ENCODE assay signal across 8 cellular contexts in genomic region chr12:52032431-52032796, GRCh38. TPM values are rescaled to one million over a fixed set of nuclear protein-coding genes. Genes with fewer than 3 reads are reported as not detected.
A peak's percentile ranks its signal among the peaks of the same experiment; 100 is the strongest.
DNase-seq lines count a peak whose midpoint lies in the region; ATAC-seq and TF ChIP-seq lines count a peak whose summit lies in the region.

No MANE protein-coding gene starts in this region.

- H3K36me3 ChIP-seq in neuron (ENCODE audit: insufficient read depth, low read length): no peaks in the 10 kb centered on the region

- H3K4me3 Mint-ChIP-seq in activated CD4-positive, alpha-beta T cell treated with anti-CD3 and anti-CD28 coated beads, Interleukin-2, amount 10 ng/mL, durations not matched to agents 24 days and 14 days: peak overlapping the region; percentile 81

- peaks cover 20% of the 10 kb centered on the region for H3K27me3 Mint-ChIP-seq in activated CD4-positive, alpha-beta T cell treated with anti-CD3 and anti-CD28 coated beads, Interleukin-2, amount 10 ng/mL, durations not matched to agents 24 days and 14 days

- peaks cover 9% of the 10 kb centered on the region for H3K27me3 ChIP-seq in neuron (ENCODE audit: insufficient read depth, low read length)

- H3K36me3 Mint-ChIP-seq in activated CD4-positive, alpha-beta T cell treated with anti-CD3 and anti-CD28 coated beads, Interleukin-2, amount 10 ng/mL, durations not matched to agents 24 days and 14 days (ENCODE audit: low read depth): no peaks in the 10 kb centered on the region

- H3K9me3 ChIP-seq in neuron (ENCODE audit: low read length): no peaks in the 10 kb centered on the region

- intact Hi-C loops in activated CD4-positive, alpha-beta T cell treated with anti-CD3 and anti-CD28 coated beads, Interleukin-2, amount 10 ng/mL, durations not matched to agents 24 days and 14 days (cut with micrococcal nuclease): loop anchor here (2.0 kb wide), 1 partner anchor 36 kb away; the partner anchor contains the start of gene ATG101

- H3K9me3 Mint-ChIP-seq in activated CD4-positive, alpha-beta T cell treated with anti-CD3 and anti-CD28 coated beads, Interleukin-2, amount 10 ng/mL, durations not matched to agents 24 days and 14 days: no peaks in the 10 kb centered on the region

- DNase-seq in activated CD4-positive, alpha-beta T cell treated with anti-CD3 and anti-CD28 coated beads, Interleukin-2, amount 10 ng/mL, durations not matched to agents 24 days and 14 days: no peak
- DNase-seq in activated CD4-positive, alpha-beta T cell treated with anti-CD3 and anti-CD28 coated beads for 48 hours: no peak
- DNase-seq in fibroblast of the conjunctiva (ENCODE audit: low read depth): peak; percentile 63
- DNase-seq in NCI-H146 (lab: John Stamatoyannopoulos, UW): no peak
- no peak for DNase-seq in NCI-H187 treated with DMSO at 0.1 percent for 48 hours (lab: John Stamatoyannopoulos, UW)

- TF ChIP-seq CTCF in VCaP (conservative IDR thresholded peaks at IDR 0.05): no peak

- peaks cover 35% of the 10 kb centered on the region for H3K4me1 Mint-ChIP-seq in activated CD4-positive, alpha-beta T cell treated with anti-CD3 and anti-CD28 coated beads, Interleukin-2, amount 10 ng/mL, durations not matched to agents 24 days and 14 days

- peaks cover 25% of the 10 kb centered on the region for H3K4me1 ChIP-seq in neuron (ENCODE audit: insufficient read depth, low read length)

- H3K27ac ChIP-seq in VCaP: peak overlapping the region; percentile 93

- H3K4me3 ChIP-seq in neuron (ENCODE audit: low read length): peak overlapping the region; percentile 35

- ATAC-seq in HG02840 (IDR thresholded peaks at IDR 0.05; ENCODE audit: low FRiP score, unreplicated experiment): no peak

- H2AFZ ChIP-seq in neuron (ENCODE audit: low read depth, low read length): peak overlapping the region; percentile 73

- H3K27ac Mint-ChIP-seq in activated CD4-positive, alpha-beta T cell treated with anti-CD3 and anti-CD28 coated beads, Interleukin-2, amount 10 ng/mL, durations not matched to agents 24 days and 14 days: peak overlapping the region; percentile 70

RNA-seq across cellular contexts. Expression of gene NR4A1, which starts 18.8 kb away (rescaled TPM):
- total RNA-seq in activated CD4-positive, alpha-beta T cell treated with anti-CD3 and anti-CD28 coated beads, Interleukin-2, amount 10 ng/mL, durations not matched to agents 24 days and 14 days: 55.0 and 57.7 TPM in 2 replicates

RNA-seq across cellular contexts. Expression of gene TAMALIN, which starts 25.7 kb away (rescaled TPM):
- 10.4 and 12.4 TPM in 2 replicates for total RNA-seq in activated CD4-positive, alpha-beta T cell treated with anti-CD3 and anti-CD28 coated beads, Interleukin-2, amount 10 ng/mL, durations not matched to agents 24 days and 14 days

RNA-seq across cellular contexts. Expression of gene ATG101, which starts 37.4 kb away (rescaled TPM):
- total RNA-seq in activated CD4-positive, alpha-beta T cell treated with anti-CD3 and anti-CD28 coated beads, Interleukin-2, amount 10 ng/mL, durations not matched to agents 24 days and 14 days: 51.2 and 61.4 TPM in 2 replicates

RNA-seq across cellular contexts. Expression of gene SMIM41, which starts 47.1 kb away (rescaled TPM):
- total RNA-seq in activated CD4-positive, alpha-beta T cell treated with anti-CD3 and anti-CD28 coated beads, Interleukin-2, amount 10 ng/mL, durations not matched to agents 24 days and 14 days: 0.19 TPM in 1 of 2 replicates, not detected in the other
